In the genomic region with DNA sequence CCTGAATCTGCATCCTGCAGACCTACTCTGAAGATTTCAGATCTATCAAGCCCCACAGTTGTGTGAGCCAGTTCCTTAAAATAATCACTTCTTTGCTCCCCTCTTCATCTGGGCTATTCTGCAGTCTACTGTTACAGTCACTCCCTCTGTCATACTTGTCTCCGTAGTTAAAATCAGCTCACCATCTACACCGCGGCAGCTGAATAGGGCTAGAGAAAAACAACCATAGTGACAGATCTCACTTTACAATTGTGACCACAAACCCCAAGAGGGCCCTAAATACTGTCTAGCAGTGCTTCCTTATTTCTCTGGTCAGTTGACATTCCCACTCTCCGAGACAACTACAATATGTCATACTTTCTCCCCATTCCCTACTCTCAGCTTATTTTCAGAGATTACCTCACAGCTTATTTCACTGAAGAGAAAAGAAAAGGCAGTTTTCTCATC, we compare ENCODE assay signal across 8 cellular contexts. TPM values are rescaled to one million over a fixed set of nuclear protein-coding genes. Genes with fewer than 3 reads are reported as not detected.
DNase-seq lines count a peak whose midpoint lies in the region; ATAC-seq and TF ChIP-seq lines count a peak whose summit lies in the region.

No MANE protein-coding gene starts in this region.

- H3K9me3 ChIP-seq in CD8-positive, alpha-beta T cell (ENCODE audit: low read length): no peaks in the 10 kb centered on the region
- H3K9me3 ChIP-seq in fibroblast of lung (ENCODE audit: control insufficient read depth, insufficient read depth, low read depth, low read length): no peaks in the 10 kb centered on the region
- no peaks in the 10 kb centered on the region for H3K9me3 ChIP-seq in tibial nerve

- POLR2A ChIA-PET in CD8-positive, alpha-beta T cell (lab: Charles Lee): no interaction called here

- peaks cover 3% of the 10 kb centered on the region for H3K9me3 Mint-ChIP-seq in CD8-positive, alpha-beta T cell
- peaks cover 2% of the 10 kb centered on the region for H3K9me3 Mint-ChIP-seq in activated CD8-positive, alpha-beta memory T cell treated with anti-CD3 and anti-CD28 coated beads, Interleukin-2, amount 10 ng/mL, durations not matched to agents 7 days and 5 days (ENCODE audit: low read depth)
- peaks cover 2% of the 10 kb centered on the region for H3K9me3 Mint-ChIP-seq in glutamatergic neuron (ENCODE audit: unreplicated experiment)

- intact Hi-C loops in CD8-positive, alpha-beta T cell (cut with DNase I, micrococcal nuclease): no loop called here

- peaks cover 11% of the 10 kb centered on the region for H3K36me3 Mint-ChIP-seq in CD8-positive, alpha-beta T cell
- H3K36me3 Mint-ChIP-seq in activated CD8-positive, alpha-beta memory T cell treated with anti-CD3 and anti-CD28 coated beads, Interleukin-2, amount 10 ng/mL, durations not matched to agents 7 days and 5 days: peaks cover 12% of the 10 kb centered on the region
- H3K36me3 Mint-ChIP-seq in glutamatergic neuron (ENCODE audit: unreplicated experiment): peaks cover 3% of the 10 kb centered on the region

- H3K27ac ChIP-seq in CD8-positive, alpha-beta T cell (ENCODE audit: low read depth, low read length): no peak overlapping the region
- H3K27ac ChIP-seq in fibroblast of lung (ENCODE audit: insufficient read depth, low read length) (no peak overlapping the region), tibial nerve (no peak overlapping the region)

- CTCF ChIA-PET in CD8-positive, alpha-beta T cell (lab: Charles Lee): interaction anchor here (0.8 to 1.0 kb wide), 2 partner anchors 375 to 987 kb away, joined by 3 read pairs; no protein-coding TSS in a partner anchor
- CTCF ChIA-PET in activated CD8-positive, alpha-beta memory T cell treated with anti-CD3 and anti-CD28 coated beads, Interleukin-2, amount 10 ng/mL, durations not matched to agents 7 days and 5 days (lab: Charles Lee): no interaction called here

- no peak overlapping the region for H3K4me2 ChIP-seq in fibroblast of lung (ENCODE audit: extremely low read depth, insufficient read depth, low read length)

- TF ChIP-seq EP300 in tibial nerve (IDR thresholded peaks at IDR 0.05): no peak

- H3K4me1 Mint-ChIP-seq in CD8-positive, alpha-beta T cell (ENCODE audit: low read depth): peaks cover 29% of the 10 kb centered on the region
- H3K4me1 Mint-ChIP-seq in activated CD8-positive, alpha-beta memory T cell treated with anti-CD3 and anti-CD28 coated beads, Interleukin-2, amount 10 ng/mL, durations not matched to agents 7 days and 5 days: no peaks in the 10 kb centered on the region
- H3K4me1 Mint-ChIP-seq in glutamatergic neuron (ENCODE audit: low read depth, unreplicated experiment): no peaks in the 10 kb centered on the region

- H3K4me3 Mint-ChIP-seq in CD8-positive, alpha-beta T cell: no peak overlapping the region
- H3K4me3 Mint-ChIP-seq in activated CD8-positive, alpha-beta memory T cell treated with anti-CD3 and anti-CD28 coated beads, Interleukin-2, amount 10 ng/mL, durations not matched to agents 7 days and 5 days: no peak overlapping the region
- H3K4me3 Mint-ChIP-seq in glutamatergic neuron (ENCODE audit: unreplicated experiment): no peak overlapping the region

- H3K4me1 ChIP-seq in CD8-positive, alpha-beta T cell (ENCODE audit: insufficient read depth, low read length): peaks cover 5% of the 10 kb centered on the region
- no peaks in the 10 kb centered on the region for H3K4me1 ChIP-seq in fibroblast of lung (ENCODE audit: control insufficient read depth, extremely low read depth, insufficient read depth, low read length)
- peaks cover 0 to 16% (median 4%) of the 10 kb centered on the region in 4 donors for H3K4me1 ChIP-seq in tibial nerve

- H3K4me3 ChIP-seq in CD8-positive, alpha-beta T cell (ENCODE audit: low read depth, low read length): no peak overlapping the region
- H3K4me3 ChIP-seq in fibroblast of lung (replicated peaks in 1 of 4; ENCODE audit: control extremely low read depth in 1 of 4, insufficient read depth in 1 of 4, low read depth in 3 of 4, low read length in 4 of 4) (no peak overlapping the region), tibial nerve (no peak overlapping the region)

- no peaks in the 10 kb centered on the region for H3K27me3 ChIP-seq in CD8-positive, alpha-beta T cell (ENCODE audit: insufficient read depth, low read length)
- no peaks in the 10 kb centered on the region for H3K27me3 ChIP-seq in fibroblast of lung (ENCODE audit: control insufficient read depth, insufficient read depth, low read length)
- H3K27me3 ChIP-seq in tibial nerve: no peaks in the 10 kb centered on the region

- no peak overlapping the region for H3K27ac Mint-ChIP-seq in CD8-positive, alpha-beta T cell
- H3K27ac Mint-ChIP-seq in activated CD8-positive, alpha-beta memory T cell treated with anti-CD3 and anti-CD28 coated beads, Interleukin-2, amount 10 ng/mL, durations not matched to agents 7 days and 5 days: no peak overlapping the region
- no peak overlapping the region for H3K27ac Mint-ChIP-seq in glutamatergic neuron (ENCODE audit: unreplicated experiment)

- no peak for TF ChIP-seq POLR2A in tibial nerve (IDR thresholded peaks at IDR 0.05)

- ATAC-seq in CD8-positive, alpha-beta T cell: peak; percentile 31
- peak; percentile 80 for ATAC-seq in GM21367 (IDR thresholded peaks at IDR 0.05; ENCODE audit: unreplicated experiment)
- ATAC-seq in HG03565 (IDR thresholded peaks at IDR 0.05; ENCODE audit: unreplicated experiment): peak; percentile 94
- no peak for ATAC-seq in SK-N-SH treated with all-trans-retinoic acid at 6 μM for 48 hours
- ATAC-seq in activated CD8-positive, alpha-beta memory T cell treated with anti-CD3 and anti-CD28 coated beads, Interleukin-2, amount 10 ng/mL, durations not matched to agents 7 days and 5 days: no peak

- H3K36me3 ChIP-seq in CD8-positive, alpha-beta T cell (ENCODE audit: insufficient read depth, low read length): no peaks in the 10 kb centered on the region
- H3K36me3 ChIP-seq in fibroblast of lung (ENCODE audit: control insufficient read depth, insufficient read depth, low read length) (no peaks in the 10 kb centered on the region), tibial nerve (peaks cover 0 to 3% (median 0%) of the 10 kb centered on the region in 3 donors)

- no peak overlapping the region for H2AFZ ChIP-seq in fibroblast of lung (ENCODE audit: low read length)

- DNase-seq in CD8-positive, alpha-beta T cell: no peak
- DNase-seq in fibroblast of lung (ENCODE audit: low read depth in 2 of 2): peak; percentile 22 to 40
- no peak for DNase-seq in tibial nerve (ENCODE audit: low spot score in 2 of 2)
- no peak for DNase-seq in activated CD8-positive, alpha-beta memory T cell treated with anti-CD3 and anti-CD28 coated beads, Interleukin-2, amount 10 ng/mL, durations not matched to agents 7 days and 5 days
- DNase-seq in glutamatergic neuron: no peak

- TF ChIP-seq CTCF in CD8-positive, alpha-beta T cell (IDR thresholded peaks at IDR 0.05): no peak
- TF ChIP-seq CTCF in fibroblast of lung (conservative IDR thresholded peaks at IDR 0.05 in 1 of 2, IDR thresholded peaks at IDR 0.05 in 1 of 2; ENCODE audit: low read depth in 1 of 2, low read length in 2 of 2) (no peak), tibial nerve (IDR thresholded peaks at IDR 0.05) (no peak), glutamatergic neuron (IDR thresholded peaks at IDR 0.05; ENCODE audit: partially characterized antibody, unreplicated experiment) (no peak)

- H3K9ac ChIP-seq in fibroblast of lung (ENCODE audit: insufficient read depth, low read length): no peak overlapping the region

- H3K79me2 ChIP-seq in fibroblast of lung (ENCODE audit: control insufficient read depth, insufficient read depth, low read length): peaks cover 12% of the 10 kb centered on the region

- no peaks in the 10 kb centered on the region for H3K27me3 Mint-ChIP-seq in CD8-positive, alpha-beta T cell (ENCODE audit: low read depth)
- H3K27me3 Mint-ChIP-seq in activated CD8-positive, alpha-beta memory T cell treated with anti-CD3 and anti-CD28 coated beads, Interleukin-2, amount 10 ng/mL, durations not matched to agents 7 days and 5 days: no peaks in the 10 kb centered on the region
- no peaks in the 10 kb centered on the region for H3K27me3 Mint-ChIP-seq in glutamatergic neuron (ENCODE audit: unreplicated experiment)

- no peaks in the 10 kb centered on the region for H4K20me1 ChIP-seq in fibroblast of lung (ENCODE audit: control insufficient read depth, extremely low read depth, insufficient read depth, low read length)

- 24 to 26% methylated on average over 4 of the region's 4 CpGs for WGBS in tibial nerve, 2 donors

TF ChIP-seq in SK-N-SH treated with all-trans-retinoic acid at 6 μM for 48 hours, 23 proteins besides CTCF, POLR2A, EP300 and RAD21 (continues in another document):
- no peak for TF ChIP-seq ISL1 (CRISPR knock-in tag; IDR thresholded peaks at IDR 0.05)
- TF ChIP-seq CSDC2 (CRISPR knock-in tag; IDR thresholded peaks at IDR 0.05): no peak
- TF ChIP-seq GLIS3 (CRISPR knock-in tag; IDR thresholded peaks at IDR 0.05): no peak
- no peak for TF ChIP-seq ARNTL (CRISPR knock-in tag; IDR thresholded peaks at IDR 0.05; ENCODE audit: borderline replicate concordance, low read depth)
- TF ChIP-seq ZFP3 (CRISPR knock-in tag; IDR thresholded peaks at IDR 0.05): no peak
- TF ChIP-seq, protein P1, sequence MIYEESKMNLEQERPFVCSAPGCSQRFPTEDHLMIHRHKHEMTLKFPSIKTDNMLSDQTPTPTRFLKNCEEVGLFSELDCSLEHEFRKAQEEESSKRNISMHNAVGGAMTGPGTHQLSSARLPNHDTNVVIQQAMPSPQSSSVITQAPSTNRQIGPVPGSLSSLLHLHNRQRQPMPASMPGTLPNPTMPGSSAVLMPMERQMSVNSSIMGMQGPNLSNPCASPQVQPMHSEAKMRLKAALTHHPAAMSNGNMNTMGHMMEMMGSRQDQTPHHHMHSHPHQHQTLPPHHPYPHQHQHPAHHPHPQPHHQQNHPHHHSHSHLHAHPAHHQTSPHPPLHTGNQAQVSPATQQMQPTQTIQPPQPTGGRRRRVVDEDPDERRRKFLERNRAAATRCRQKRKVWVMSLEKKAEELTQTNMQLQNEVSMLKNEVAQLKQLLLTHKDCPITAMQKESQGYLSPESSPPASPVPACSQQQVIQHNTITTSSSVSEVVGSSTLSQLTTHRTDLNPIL (CRISPR knock-in tag; IDR thresholded peaks at IDR 0.05; ENCODE audit: low read depth): no peak

RNA-seq across cellular contexts. Expression of gene DESI2, which starts 12.9 kb away (rescaled TPM):
- 10 to 100 TPM; 14.5 to 16.2 TPM for total RNA-seq in CD8-positive, alpha-beta T cell
- total RNA-seq in fibroblast of lung (47.2 and 49.3 TPM in 2 replicates), tibial nerve (10 to 100 TPM; 18.8 to 25.5 (median 23.1) TPM), glutamatergic neuron (ENCODE audit: unreplicated experiment) (25.9 TPM)
- polyA plus RNA-seq in fibroblast of lung: 38.8 and 40.2 TPM in 2 replicates
- 26.5 and 28.5 TPM in 2 replicates for polyA plus RNA-seq in fibroblast of lung (2012)
- 14.1 and 19.5 TPM in 2 replicates for polyA minus RNA-seq in fibroblast of lung (ENCODE audit: low replicate concordance)
- 10 to 100 TPM; 24.5 to 26.4 TPM for total RNA-seq in activated CD8-positive, alpha-beta memory T cell treated with anti-CD3 and anti-CD28 coated beads, Interleukin-2, amount 10 ng/mL, durations not matched to agents 7 days and 5 days

Comparison
In these comparisons a context has a peak if more than half of its experiments do, and no peak if none do; other contexts are left out.
1. ATAC-seq: peak in CD8-positive, alpha-beta T cell (single experiment), GM21367 (single experiment) and HG03565 (single experiment); none in SK-N-SH treated with all-trans-retinoic acid at 6 μM for 48 hours (single experiment) and activated CD8-positive, alpha-beta memory T cell treated with anti-CD3 and anti-CD28 coated beads, Interleukin-2, amount 10 ng/mL, durations not matched to agents 7 days and 5 days (single experiment).
2. DNase-seq: peak in fibroblast of lung (2 of 2); none in CD8-positive, alpha-beta T cell (0 of 7), tibial nerve (0 of 2), activated CD8-positive, alpha-beta memory T cell treated with anti-CD3 and anti-CD28 coated beads, Interleukin-2, amount 10 ng/mL, durations not matched to agents 7 days and 5 days (single experiment) and glutamatergic neuron (single experiment).